Comparison of ENCODE assay signal across 28 cellular contexts in the genomic region with DNA sequence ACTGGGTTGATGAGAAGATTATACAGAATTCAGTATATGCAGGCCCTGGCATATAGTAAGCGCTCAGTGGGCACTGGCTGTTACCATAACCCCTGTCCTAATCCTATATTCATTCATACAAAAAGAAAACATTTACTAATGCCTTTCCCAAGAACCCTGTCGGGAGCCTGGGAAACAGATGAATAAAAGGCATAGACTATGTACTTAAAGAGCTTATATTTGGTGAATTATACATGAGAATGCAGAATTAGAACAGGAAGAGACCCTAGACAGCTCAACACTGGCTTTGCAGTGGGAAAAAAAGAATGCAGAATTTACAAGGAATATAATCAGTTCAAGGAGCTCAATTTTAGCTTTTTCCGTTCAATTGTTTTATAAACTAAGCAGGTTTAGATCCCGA. TPM values are rescaled to one million over a fixed set of nuclear protein-coding genes. Genes with fewer than 3 reads are reported as not detected.
DNase-seq lines count a peak whose midpoint lies in the region; ATAC-seq and TF ChIP-seq lines count a peak whose summit lies in the region.
"Had no signal": no experiment of that assay in that cellular context is flagged by ENCODE, and none has a peak within 500 bp of the region (broad histone marks: within the 10 kb centered on the region; RNA-seq: fewer than 3 reads in every experiment).

No MANE protein-coding gene starts in this region.

- H3K27ac Mint-ChIP-seq in activated naive CD4-positive, alpha-beta T cell treated with anti-CD3 and anti-CD28 coated beads for 36 hours: peak overlapping the region; percentile 86
- H3K27ac Mint-ChIP-seq in activated naive CD4-positive, alpha-beta T cell treated with anti-CD3 and anti-CD28 coated beads, Interleukin-2, amount 10 ng/mL, durations not matched to agents 7 days and 5 days: no peak overlapping the region
- H3K27ac Mint-ChIP-seq in stimulated activated naive B cell treated with anti-CD40 and anti-IgM and Interleukin-4, amounts not matched to agents 10 μg/mL and 1 μg/mL and 100 μg/mL, for 72 hours: no peak overlapping the region
- H3K27ac Mint-ChIP-seq: dendritic cell treated with granulocyte-macrophage colony-stimulating factor and Interleukin-4, amounts not matched to agents 40 ng/mL and 50 ng/mL, for 4 days had no signal

- no peaks in the 10 kb centered on the region for H3K27me3 Mint-ChIP-seq in activated naive CD4-positive, alpha-beta T cell treated with anti-CD3 and anti-CD28 coated beads for 36 hours (ENCODE audit: low read depth)
- no peaks in the 10 kb centered on the region for H3K27me3 Mint-ChIP-seq in activated naive CD4-positive, alpha-beta T cell treated with anti-CD3 and anti-CD28 coated beads, Interleukin-2, amount 10 ng/mL, durations not matched to agents 7 days and 5 days
- H3K27me3 Mint-ChIP-seq in stimulated activated naive B cell treated with anti-CD40 and anti-IgM and Interleukin-4, amounts not matched to agents 10 μg/mL and 1 μg/mL and 100 μg/mL, for 72 hours: no peaks in the 10 kb centered on the region
- H3K27me3 Mint-ChIP-seq: central memory CD8-positive, alpha-beta T cell; dendritic cell treated with granulocyte-macrophage colony-stimulating factor and Interleukin-4, amounts not matched to agents 40 ng/mL and 50 ng/mL, for 4 days had no signal

- H3K27ac ChIP-seq in VCaP: peak overlapping the region; percentile 68
- H3K27ac ChIP-seq in epithelial cell of prostate: peak overlapping the region; percentile 32
- H3K27ac ChIP-seq in transverse colon: peak overlapping the region in 3 of 4 donors; percentile 34 to 68 (median 64)
- no peak overlapping the region for H3K27ac ChIP-seq in left lung
- H3K27ac ChIP-seq: gastroesophageal sphincter, prostate gland, tibial nerve, WERI-Rb-1 had no signal

- in situ Hi-C loops in transverse colon (cut with MboI; ENCODE audit: low pct_ligation_motif_present in 1 of 4, low pct_unique_long_range_greater_than_20kb in 1 of 4, low sequenced_read_pairs in 3 of 4): no loop called here

- H3K9me3 ChIP-seq in transverse colon (no peaks in the 10 kb centered on the region), left lung (no peaks in the 10 kb centered on the region)
- H3K9me3 ChIP-seq: BLaER1 treated with 17β-estradiol and CSF1 and Interleukin-3, amounts not matched to agents 10 nM and 100 nM; Caco-2; gastroesophageal sphincter; prostate gland; tibial nerve had no signal

- no peak overlapping the region for H3K4me3 ChIP-seq in transverse colon
- no peak overlapping the region for H3K4me3 ChIP-seq in left lung
- H3K4me3 ChIP-seq: BLaER1 treated with 17β-estradiol and CSF1 and Interleukin-3, amounts not matched to agents 10 nM and 100 nM; gastroesophageal sphincter; hepatocyte; prostate gland; tibial nerve had no signal

- H3K9me3 Mint-ChIP-seq in activated naive CD4-positive, alpha-beta T cell treated with anti-CD3 and anti-CD28 coated beads for 36 hours: no peaks in the 10 kb centered on the region
- no peaks in the 10 kb centered on the region for H3K9me3 Mint-ChIP-seq in activated naive CD4-positive, alpha-beta T cell treated with anti-CD3 and anti-CD28 coated beads, Interleukin-2, amount 10 ng/mL, durations not matched to agents 7 days and 5 days
- no peaks in the 10 kb centered on the region for H3K9me3 Mint-ChIP-seq in stimulated activated naive B cell treated with anti-CD40 and anti-IgM and Interleukin-4, amounts not matched to agents 10 μg/mL and 1 μg/mL and 100 μg/mL, for 72 hours
- H3K9me3 Mint-ChIP-seq: activated T-cell treated with anti-CD3 and anti-CD28 coated beads, Interleukin-2, amount 50 U/mL, for 4 hours; central memory CD8-positive, alpha-beta T cell; dendritic cell treated with granulocyte-macrophage colony-stimulating factor and Interleukin-4, amounts not matched to agents 40 ng/mL and 50 ng/mL, for 4 days had no signal

- H3K4me1 ChIP-seq in transverse colon (peaks cover 9 to 60% (median 46%) of the 10 kb centered on the region in 4 donors), left lung (peaks cover 4 to 47% of the 10 kb centered on the region in 2 donors)
- H3K4me1 ChIP-seq: prostate gland had no signal

- intact Hi-C loops in activated naive CD4-positive, alpha-beta T cell treated with anti-CD3 and anti-CD28 coated beads for 36 hours (cut with micrococcal nuclease): loop anchor here (2.0 kb wide), 1 partner anchor 61 kb away; the partner anchor contains the start of gene RNF19B
- intact Hi-C loops in transverse colon (cut with DNase I; ENCODE audit: low total_unique reads) (no loop called here), left lung (cut with DNase I) (no loop called here)

- H3K4me1 Mint-ChIP-seq in activated naive CD4-positive, alpha-beta T cell treated with anti-CD3 and anti-CD28 coated beads for 36 hours (ENCODE audit: low read depth): peaks cover 64% of the 10 kb centered on the region
- peaks cover 27% of the 10 kb centered on the region for H3K4me1 Mint-ChIP-seq in activated naive CD4-positive, alpha-beta T cell treated with anti-CD3 and anti-CD28 coated beads, Interleukin-2, amount 10 ng/mL, durations not matched to agents 7 days and 5 days
- peaks cover 24 to 55% of the 10 kb centered on the region in 2 donors for H3K4me1 Mint-ChIP-seq in stimulated activated naive B cell treated with anti-CD40 and anti-IgM and Interleukin-4, amounts not matched to agents 10 μg/mL and 1 μg/mL and 100 μg/mL, for 72 hours

- no peak for ATAC-seq in left lung
- ATAC-seq in stimulated activated naive B cell treated with anti-CD40 and anti-IgM and Interleukin-4, amounts not matched to agents 10 μg/mL and 1 μg/mL and 100 μg/mL, for 72 hours (replicated peaks): no peak
- ATAC-seq: gastroesophageal sphincter, HCT116, left cardiac atrium, Right ventricle myocardium inferior had no signal

- TF ChIP-seq POLR2A in transverse colon (IDR thresholded peaks at IDR 0.05): no peak

- CTCF ChIA-PET in activated naive CD4-positive, alpha-beta T cell treated with anti-CD3 and anti-CD28 coated beads for 36 hours (lab: Charles Lee): interaction anchor here (1.0 to 1.5 kb wide), 4 partner anchors 88 to 150 kb away, joined by 3 to 5 read pairs (median 4); no protein-coding TSS in a partner anchor
- CTCF ChIA-PET in activated naive CD4-positive, alpha-beta T cell treated with anti-CD3 and anti-CD28 coated beads, Interleukin-2, amount 10 ng/mL, durations not matched to agents 7 days and 5 days (lab: Charles Lee): interaction anchor here (1.1 to 1.3 kb wide), 2 partner anchors 63 to 88 kb away, joined by 3 to 4 read pairs; no protein-coding TSS in a partner anchor

- DNase-seq in activated naive CD4-positive, alpha-beta T cell treated with anti-CD3 and anti-CD28 coated beads for 36 hours: no peak
- no peak for DNase-seq in activated naive CD4-positive, alpha-beta T cell treated with anti-CD3 and anti-CD28 coated beads, Interleukin-2, amount 10 ng/mL, durations not matched to agents 7 days and 5 days
- no peak for DNase-seq in epithelial cell of prostate (ENCODE audit: low read depth, low spot score)
- DNase-seq in transverse colon: no peak
- no peak for DNase-seq in left lung
- DNase-seq in stimulated activated naive B cell treated with anti-CD40 and anti-IgM and Interleukin-4, amounts not matched to agents 10 μg/mL and 1 μg/mL and 100 μg/mL, for 72 hours: no peak
- DNase-seq: activated CD4-positive, alpha-beta T cell treated with anti-CD3 and anti-CD28 coated beads, Interleukin-2, amount 50 U/mL, for 48 hours; activated T-cell treated with anti-CD3 and anti-CD28 coated beads, Interleukin-2, amount 50 U/mL, for 4 hours; Caco-2; left cardiac atrium; NCI-H1092 treated with DMSO at 0.1 percent for 48 hours; NCI-H187; NCI-H2171 treated with DMSO at 0.1 percent for 48 hours; NCI-H524; stimulated activated CD4-positive, alpha-beta T cell treated with anti-CD3 and anti-CD28 coated beads, Interleukin-15, amount 100 ng/mL, for 24 hours; T-helper 9 cell; WERI-Rb-1 had no signal

- peaks cover 53% of the 10 kb centered on the region for H3K36me3 Mint-ChIP-seq in activated naive CD4-positive, alpha-beta T cell treated with anti-CD3 and anti-CD28 coated beads for 36 hours (ENCODE audit: low read depth)
- peaks cover 49% of the 10 kb centered on the region for H3K36me3 Mint-ChIP-seq in activated naive CD4-positive, alpha-beta T cell treated with anti-CD3 and anti-CD28 coated beads, Interleukin-2, amount 10 ng/mL, durations not matched to agents 7 days and 5 days
- H3K36me3 Mint-ChIP-seq in stimulated activated naive B cell treated with anti-CD40 and anti-IgM and Interleukin-4, amounts not matched to agents 10 μg/mL and 1 μg/mL and 100 μg/mL, for 72 hours: peaks cover 34 to 45% of the 10 kb centered on the region in 2 donors

- WGBS in transverse colon (ENCODE audit: low coverage in 1 of 2), 2 donors: 93 to 97% methylated on average over 3 to 4 of the region's 4 CpGs

- no peak overlapping the region for H3K4me3 Mint-ChIP-seq in activated naive CD4-positive, alpha-beta T cell treated with anti-CD3 and anti-CD28 coated beads for 36 hours
- no peak overlapping the region for H3K4me3 Mint-ChIP-seq in activated naive CD4-positive, alpha-beta T cell treated with anti-CD3 and anti-CD28 coated beads, Interleukin-2, amount 10 ng/mL, durations not matched to agents 7 days and 5 days
- no peak overlapping the region for H3K4me3 Mint-ChIP-seq in stimulated activated naive B cell treated with anti-CD40 and anti-IgM and Interleukin-4, amounts not matched to agents 10 μg/mL and 1 μg/mL and 100 μg/mL, for 72 hours
- H3K4me3 Mint-ChIP-seq: activated T-cell treated with anti-CD3 and anti-CD28 coated beads, Interleukin-2, amount 50 U/mL, for 4 hours; central memory CD8-positive, alpha-beta T cell; dendritic cell treated with granulocyte-macrophage colony-stimulating factor and Interleukin-4, amounts not matched to agents 40 ng/mL and 50 ng/mL, for 4 days had no signal

- TF ChIP-seq EP300 in transverse colon (IDR thresholded peaks at IDR 0.05; ENCODE audit: low read depth): no peak

- H3K27me3 ChIP-seq in transverse colon (no peaks in the 10 kb centered on the region), left lung (no peaks in the 10 kb centered on the region)
- H3K27me3 ChIP-seq: BLaER1 treated with 17β-estradiol and CSF1 and Interleukin-3, amounts not matched to agents 10 nM and 100 nM; gastroesophageal sphincter; hepatocyte; tibial nerve had no signal

- peaks cover 0 to 13% (median 5%) of the 10 kb centered on the region in 4 donors for H3K36me3 ChIP-seq in transverse colon
- peaks cover 0 to 46% of the 10 kb centered on the region in 2 donors for H3K36me3 ChIP-seq in left lung
- H3K36me3 ChIP-seq: prostate gland had no signal

- TF ChIP-seq CTCF in VCaP (conservative IDR thresholded peaks at IDR 0.05) (no peak), transverse colon (IDR thresholded peaks at IDR 0.05) (no peak), left lung (IDR thresholded peaks at IDR 0.05) (no peak)

RNA-seq across cellular contexts. Expression of gene AK2, which starts 10.9 kb away (rescaled TPM):
- total RNA-seq in activated naive CD4-positive, alpha-beta T cell treated with anti-CD3 and anti-CD28 coated beads for 36 hours: 100 to 1,000 TPM; 311 to 328 TPM
- total RNA-seq in transverse colon (100 to 1,000 TPM; 209 to 296 (median 211) TPM), left lung (100 to 1,000 TPM; 119 to 123 TPM)

RNA-seq across cellular contexts. Expression of gene AZIN2, which starts 55.2 kb away (rescaled TPM):
- total RNA-seq in activated naive CD4-positive, alpha-beta T cell treated with anti-CD3 and anti-CD28 coated beads for 36 hours: 1 to 10 TPM; 1.5 to 1.6 TPM
- 10 to 100 TPM; 11.6 to 93.3 (median 42.0) TPM for total RNA-seq in transverse colon
- 1 to 10 TPM; 2.3 to 5.1 TPM for total RNA-seq in left lung
- total RNA-seq: HT-29 had no signal

Comparison
In these comparisons a context has a peak if more than half of its experiments do, and no peak if none do; other contexts are left out.
1. H3K27ac ChIP-seq: peak in VCaP (single experiment), epithelial cell of prostate (single experiment) and transverse colon (3 of 4); none in left lung (0 of 2).